Comparison of ENCODE assay signal across 10 cellular contexts in the genomic region with DNA sequence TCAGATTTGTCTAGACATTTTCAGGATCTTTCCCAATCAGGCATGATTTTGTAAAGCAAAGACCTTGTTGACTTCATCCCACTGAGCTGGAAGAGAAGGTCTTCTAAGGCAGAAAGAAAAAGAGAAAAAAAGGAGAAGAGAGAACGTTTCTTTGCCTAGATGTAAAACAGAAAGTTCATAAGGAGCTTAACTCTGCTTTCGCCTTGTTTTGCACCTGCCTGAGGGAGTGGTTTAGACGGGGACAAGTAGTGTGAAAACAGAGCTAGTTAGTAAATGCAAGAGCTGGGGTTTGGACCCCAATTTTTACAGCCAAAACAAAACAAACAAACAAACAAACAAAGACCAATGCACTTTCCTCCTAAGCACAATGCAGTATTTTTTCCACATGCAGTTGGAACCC.
DNase-seq lines count a peak whose midpoint lies in the region; ATAC-seq and TF ChIP-seq lines count a peak whose summit lies in the region.
"Had no signal": no experiment of that assay in that cellular context is flagged by ENCODE, and none has a peak within 500 bp of the region (broad histone marks: within the 10 kb centered on the region; RNA-seq: fewer than 3 reads in every experiment).

No MANE protein-coding gene starts in this region.

- TF ChIP-seq CTCF in left lung (IDR thresholded peaks at IDR 0.05), result no peak
- no peak for TF ChIP-seq CTCF in thyroid gland (IDR thresholded peaks at IDR 0.05)

- DNase-seq in left lung, result no peak
- DNase-seq in thyroid gland, result no peak
- DNase-seq in NCI-H2171 (lab: John Stamatoyannopoulos, UW), result no peak
- DNase-seq in AG08395 (ENCODE audit: low spot score), result no peak
- DNase-seq: activated CD4-positive, CD25-positive, alpha-beta regulatory T cell treated with anti-CD3 and anti-CD28 coated beads, Interleukin-2, amount 50 U/mL, for 72 hours; activated naive CD4-positive, alpha-beta T cell treated with Interleukin-2 at 50 U/mL for 16 hours; NCI-H2081 had no signal

- H3K4me3 ChIP-seq in left lung (no peak overlapping the region), thyroid gland (replicated peaks in 1 of 3) (no peak overlapping the region)

- H3K27me3 ChIP-seq in left lung (no peaks in the 10 kb centered on the region), thyroid gland (no peaks in the 10 kb centered on the region)

- H3K27ac ChIP-seq in left lung, result peak overlapping the region; percentile 65 to 76
- peak overlapping the region in 2 of 3 donors; percentile 77 to 91 for H3K27ac ChIP-seq in thyroid gland

- H3K9me3 ChIP-seq in left lung (no peaks in the 10 kb centered on the region), thyroid gland (no peaks in the 10 kb centered on the region)

- intact Hi-C loops in left lung (cut with DNase I) (no loop called here), thyroid gland (cut with DNase I) (no loop called here)

- ATAC-seq in GM19324 (IDR thresholded peaks at IDR 0.05; ENCODE audit: low FRiP score, unreplicated experiment), result peak; percentile 70
- ATAC-seq in HG03520 (IDR thresholded peaks at IDR 0.05; ENCODE audit: unreplicated experiment), result peak; percentile 53
- no peak for ATAC-seq in left lung
- ATAC-seq in HG03045 (IDR thresholded peaks at IDR 0.05; ENCODE audit: unreplicated experiment), result no peak

- peaks cover 22 to 45% of the 10 kb centered on the region in 2 donors for H3K4me1 ChIP-seq in left lung
- peaks cover 49 to 58% of the 10 kb centered on the region in 2 donors for H3K4me1 ChIP-seq in thyroid gland

- WGBS in thyroid gland, 2 donors, result 86 to 92% methylated on average over 3 of the region's 3 CpGs

- no peaks in the 10 kb centered on the region for H3K36me3 ChIP-seq in left lung
- H3K36me3 ChIP-seq in thyroid gland, result no peaks in the 10 kb centered on the region

- no peak for TF ChIP-seq POLR2A in thyroid gland (IDR thresholded peaks at IDR 0.05)

Comparison
In these comparisons a context has a peak if more than half of its experiments do, and no peak if none do; other contexts are left out.
1. ATAC-seq: peak in GM19324 (single experiment) and HG03520 (single experiment); none in left lung (single experiment) and HG03045 (single experiment).